Comparison of ENCODE assay signal across 15 cellular contexts in the genomic region with DNA sequence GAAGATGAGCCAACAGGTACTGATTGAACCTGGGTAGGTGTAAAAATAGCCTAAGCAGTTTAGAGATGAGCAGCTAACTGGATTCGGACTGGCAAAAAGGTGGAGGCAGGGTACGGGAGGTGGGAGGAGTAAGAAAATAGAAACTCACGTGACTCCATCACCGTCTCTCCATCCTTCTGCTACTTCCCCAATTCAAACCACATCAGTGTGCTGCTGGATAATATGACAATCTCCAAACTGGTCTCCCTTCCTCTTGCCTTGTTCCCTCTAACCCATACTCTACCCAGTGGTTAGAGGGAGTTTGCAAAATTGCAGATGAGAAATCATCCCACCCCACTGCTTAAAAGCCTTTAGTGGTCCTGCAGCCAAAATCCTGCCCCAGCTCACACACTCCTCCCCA.
"Had no signal": no experiment of that assay in that cellular context is flagged by ENCODE, and none has a peak within 500 bp of the region (broad histone marks: within the 10 kb centered on the region; RNA-seq: fewer than 3 reads in every experiment).

No MANE protein-coding gene starts in this region.

- DNase-seq: activated CD4-positive, alpha-beta T cell treated with anti-CD3 and anti-CD28 coated beads, Interleukin-2, amount 10 ng/mL, durations not matched to agents 7 days and 5 days; activated naive CD4-positive, alpha-beta T cell; activated naive CD8-positive, alpha-beta T cell treated with anti-CD3 and anti-CD28 coated beads, Interleukin-2, amount 10 ng/mL, durations not matched to agents 7 days and 5 days; brain microvascular endothelial cell; effector memory CD4-positive, alpha-beta T cell; foreskin keratinocyte; glutamatergic neuron; hypothalamus; kidney; left ventricle myocardium inferior; mucosa of descending colon; naive thymus-derived CD8-positive, alpha-beta T cell; thyroid gland; uterus had no signal

- ATAC-seq: foreskin keratinocyte; mucosa of descending colon; naive thymus-derived CD8-positive, alpha-beta T cell; stimulated activated memory B cell treated with anti-CD40 and anti-IgM and Interleukin-4, amounts not matched to agents 10 μg/mL and 1 μg/mL and 100 μg/mL, for 72 hours had no signal

- H3K27ac Mint-ChIP-seq: activated CD4-positive, alpha-beta T cell treated with anti-CD3 and anti-CD28 coated beads, Interleukin-2, amount 10 ng/mL, durations not matched to agents 7 days and 5 days; activated naive CD8-positive, alpha-beta T cell treated with anti-CD3 and anti-CD28 coated beads, Interleukin-2, amount 10 ng/mL, durations not matched to agents 7 days and 5 days; stimulated activated memory B cell treated with anti-CD40 and anti-IgM and Interleukin-4, amounts not matched to agents 10 μg/mL and 1 μg/mL and 100 μg/mL, for 72 hours had no signal

- H3K27me3 Mint-ChIP-seq: activated CD4-positive, alpha-beta T cell treated with anti-CD3 and anti-CD28 coated beads, Interleukin-2, amount 10 ng/mL, durations not matched to agents 7 days and 5 days; activated naive CD8-positive, alpha-beta T cell treated with anti-CD3 and anti-CD28 coated beads, Interleukin-2, amount 10 ng/mL, durations not matched to agents 7 days and 5 days; naive thymus-derived CD8-positive, alpha-beta T cell; stimulated activated memory B cell treated with anti-CD40 and anti-IgM and Interleukin-4, amounts not matched to agents 10 μg/mL and 1 μg/mL and 100 μg/mL, for 72 hours had no signal

- H3K4me1 Mint-ChIP-seq: activated CD4-positive, alpha-beta T cell treated with anti-CD3 and anti-CD28 coated beads, Interleukin-2, amount 10 ng/mL, durations not matched to agents 7 days and 5 days; activated naive CD8-positive, alpha-beta T cell treated with anti-CD3 and anti-CD28 coated beads, Interleukin-2, amount 10 ng/mL, durations not matched to agents 7 days and 5 days; naive thymus-derived CD8-positive, alpha-beta T cell had no signal

- H3K9me3 Mint-ChIP-seq: activated CD4-positive, alpha-beta T cell treated with anti-CD3 and anti-CD28 coated beads, Interleukin-2, amount 10 ng/mL, durations not matched to agents 7 days and 5 days; activated naive CD8-positive, alpha-beta T cell treated with anti-CD3 and anti-CD28 coated beads, Interleukin-2, amount 10 ng/mL, durations not matched to agents 7 days and 5 days; naive thymus-derived CD8-positive, alpha-beta T cell; stimulated activated memory B cell treated with anti-CD40 and anti-IgM and Interleukin-4, amounts not matched to agents 10 μg/mL and 1 μg/mL and 100 μg/mL, for 72 hours had no signal

- H3K4me3 Mint-ChIP-seq: activated CD4-positive, alpha-beta T cell treated with anti-CD3 and anti-CD28 coated beads, Interleukin-2, amount 10 ng/mL, durations not matched to agents 7 days and 5 days; activated naive CD8-positive, alpha-beta T cell treated with anti-CD3 and anti-CD28 coated beads, Interleukin-2, amount 10 ng/mL, durations not matched to agents 7 days and 5 days; naive thymus-derived CD8-positive, alpha-beta T cell; stimulated activated memory B cell treated with anti-CD40 and anti-IgM and Interleukin-4, amounts not matched to agents 10 μg/mL and 1 μg/mL and 100 μg/mL, for 72 hours had no signal
